ENCODE assay signal across 1 cellular context in the genomic region with DNA sequence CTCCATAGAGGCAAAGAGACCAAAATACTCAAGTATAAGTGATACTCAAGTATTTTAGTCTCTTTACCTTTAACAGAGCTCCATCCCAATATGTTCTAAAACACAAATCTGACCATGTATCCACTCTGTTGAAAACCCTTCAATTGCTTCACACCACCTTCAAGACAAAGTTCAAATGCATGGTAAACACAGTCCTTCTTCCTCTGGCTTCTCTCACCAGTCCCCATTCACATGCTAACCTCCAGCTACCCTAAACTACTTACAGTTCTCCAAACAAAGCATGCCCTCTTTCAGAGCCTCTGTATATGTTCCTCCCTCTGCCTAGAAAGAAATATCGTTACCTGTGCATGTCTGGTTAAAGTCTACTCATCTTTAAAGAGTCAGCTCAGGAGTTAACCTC.
TF ChIP-seq lines count a peak whose summit lies in the region.

No MANE protein-coding gene starts in this region.

TF ChIP-seq in WTC11, 78 proteins besides CTCF, POLR2A, EP300 and RAD21 (continued from another document):
- TF ChIP-seq, protein P1, sequence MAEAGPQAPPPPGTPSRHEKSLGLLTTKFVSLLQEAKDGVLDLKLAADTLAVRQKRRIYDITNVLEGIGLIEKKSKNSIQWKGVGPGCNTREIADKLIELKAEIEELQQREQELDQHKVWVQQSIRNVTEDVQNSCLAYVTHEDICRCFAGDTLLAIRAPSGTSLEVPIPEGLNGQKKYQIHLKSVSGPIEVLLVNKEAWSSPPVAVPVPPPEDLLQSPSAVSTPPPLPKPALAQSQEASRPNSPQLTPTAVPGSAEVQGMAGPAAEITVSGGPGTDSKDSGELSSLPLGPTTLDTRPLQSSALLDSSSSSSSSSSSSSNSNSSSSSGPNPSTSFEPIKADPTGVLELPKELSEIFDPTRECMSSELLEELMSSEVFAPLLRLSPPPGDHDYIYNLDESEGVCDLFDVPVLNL (CRISPR knock-in tag; IDR thresholded peaks at IDR 0.05; ENCODE audit: borderline replicate concordance, low read depth): no peak
TF ChIP-seq in WTC11: peak in this region for 0.
